ENCODE assay signal across 18 cellular contexts in genomic region chr3:50314342-50314741, GRCh38. TPM values are rescaled to one million over a fixed set of nuclear protein-coding genes. Genes with fewer than 3 reads are reported as not detected.
A peak's percentile ranks its signal among the peaks of the same experiment; 100 is the strongest.
DNase-seq lines count a peak whose midpoint lies in the region; ATAC-seq, FAIRE-seq and TF ChIP-seq lines count a peak whose summit lies in the region.
"Had no signal": no experiment of that assay in that cellular context is flagged by ENCODE, and none has a peak within 500 bp of the region (broad histone marks: within the 10 kb centered on the region; RNA-seq: fewer than 3 reads in every experiment).

No MANE protein-coding gene starts in this region.

- ATAC-seq in HepG2: no peak; the same call in 2 of the 3 replicates
- ATAC-seq in gastrocnemius medialis: peak; percentile 89 to 90
- ATAC-seq in HG03342 (IDR thresholded peaks at IDR 0.05; ENCODE audit: unreplicated experiment): no peak
- ATAC-seq in HG03521 (IDR thresholded peaks at IDR 0.05; ENCODE audit: unreplicated experiment): no peak
- no peak for ATAC-seq in GM21529 (IDR thresholded peaks at IDR 0.05; ENCODE audit: unreplicated experiment)

- peaks cover 14 to 37% (median 25%) of the 10 kb centered on the region in 4 donors for H3K4me1 Mint-ChIP-seq in CD4-positive, alpha-beta memory T cell

- H3K27me3 Mint-ChIP-seq in CD4-positive, alpha-beta memory T cell: no peaks in the 10 kb centered on the region

- TF ChIP-seq RAD21 in HepG2 (CRISPR knock-in tag; IDR thresholded peaks at IDR 0.05): no peak

- no peak for TF ChIP-seq EP300 in HepG2 (IDR thresholded peaks at IDR 0.05; ENCODE audit: low read depth in 2 of 2, low read length in 2 of 2)
- TF ChIP-seq EP300 in HepG2 (CRISPR knock-in tag; IDR thresholded peaks at IDR 0.05; ENCODE audit: borderline replicate concordance): no peak

- H3K79me2 ChIP-seq in HepG2 (ENCODE audit: insufficient read depth, low read length): peaks cover 10% of the 10 kb centered on the region

- no peak overlapping the region for H3K4me3 Mint-ChIP-seq in CD4-positive, alpha-beta memory T cell
- H3K4me3 Mint-ChIP-seq: T-helper 1 cell treated with Interleukin-12 subunit alpha and Interleukin-12 subunit beta and Interleukin-4 antibody, amounts not matched to agents 30 μg/mL and 1 μg/mL, for 36 hours had no signal

- H3K4me2 ChIP-seq in HepG2 (ENCODE audit: low read depth, low read length): no peak overlapping the region

- H3K27me3 ChIP-seq in CD4-positive, alpha-beta memory T cell (ENCODE audit: insufficient read depth, low read length): no peaks in the 10 kb centered on the region
- H3K27me3 ChIP-seq in HepG2 (ENCODE audit: control insufficient read depth in 1 of 2, insufficient read depth in 2 of 2, low read length in 2 of 2): no peaks in the 10 kb centered on the region
- H3K27me3 ChIP-seq in gastrocnemius medialis: no peaks in the 10 kb centered on the region
- H3K27me3 ChIP-seq: right lobe of liver, SJSA1 had no signal

- H3K27ac ChIP-seq in CD4-positive, alpha-beta memory T cell (ENCODE audit: low read depth, low read length): no peak overlapping the region
- H3K27ac ChIP-seq in RWPE1 (peak overlapping the region; percentile 97), HepG2 (ENCODE audit: extremely low read length, insufficient read depth, low read length) (peak overlapping the region; percentile 27), gastrocnemius medialis (peak overlapping the region; percentile 50 to 79 (median 56))
- H3K27ac ChIP-seq: GM23248, right lobe of liver, SJSA1 had no signal

- TF ChIP-seq POLR2A in HepG2 (IDR thresholded peaks at IDR 0.05; ENCODE audit: insufficient read depth in 1 of 2, low read depth in 2 of 2, low read length in 2 of 2) (no peak), gastrocnemius medialis (IDR thresholded peaks at IDR 0.05) (no peak)

- no peak overlapping the region for H2AFZ ChIP-seq in HepG2 (ENCODE audit: low read length)
- H2AFZ ChIP-seq: GM23248 had no signal

- H3K36me3 ChIP-seq in CD4-positive, alpha-beta memory T cell (ENCODE audit: insufficient read depth, low read length): no peaks in the 10 kb centered on the region
- H3K36me3 ChIP-seq in HepG2 (replicated peaks in 1 of 2; ENCODE audit: control insufficient read depth in 1 of 2, insufficient read depth in 2 of 2, low read length in 2 of 2) (peaks cover 16 to 29% of the 10 kb centered on the region in 2 experiments), gastrocnemius medialis (peaks cover 0 to 20% of the 10 kb centered on the region in 2 donors)

- H3K9me3 ChIP-seq in CD4-positive, alpha-beta memory T cell (ENCODE audit: control insufficient read depth in 1 of 2, low read length in 2 of 2): no peaks in the 10 kb centered on the region
- H3K9me3 ChIP-seq in HepG2 (ENCODE audit: low read length): no peaks in the 10 kb centered on the region
- H3K9me3 ChIP-seq in gastrocnemius medialis: no peaks in the 10 kb centered on the region
- H3K9me3 ChIP-seq: right lobe of liver, SJSA1 had no signal

- no TSS peak for BruUV-seq in HepG2 (replicated peaks; lab: Mats Ljungman, UMichigan)

- no peak for FAIRE-seq in HepG2 (lab: Jason Lieb, UNC)
- FAIRE-seq: GM12892, GM19239 had no signal

- intact Hi-C loops in CD4-positive, alpha-beta memory T cell (cut with micrococcal nuclease): no loop called here
- intact Hi-C loops in HepG2 (cut with micrococcal nuclease; ENCODE audit: unreplicated experiment): no loop called here
- intact Hi-C loops in gastrocnemius medialis (cut with DNase I; ENCODE audit: low total_unique reads): no loop called here

- H3K4me3 ChIP-seq in CD4-positive, alpha-beta memory T cell (ENCODE audit: low read length in 2 of 2): no peak overlapping the region
- H3K4me3 ChIP-seq in HepG2 (replicated peaks in 1 of 3; ENCODE audit: insufficient read depth in 1 of 3, low read depth in 2 of 3, low read length in 3 of 3) (no peak overlapping the region), gastrocnemius medialis (no peak overlapping the region)
- H3K4me3 ChIP-seq: GM23248, right lobe of liver, SJSA1 had no signal

- in situ Hi-C loops in HepG2 (cut with HindIII; ENCODE audit: extremely low pct_ligation_motif_present, low pct_unique_long_range_greater_than_20kb): no loop called here
- in situ Hi-C loops in gastrocnemius medialis (cut with MboI; ENCODE audit: low sequenced_read_pairs in 4 of 4): no loop called here

- H3K9me3 Mint-ChIP-seq in CD4-positive, alpha-beta memory T cell: no peaks in the 10 kb centered on the region
- H3K9me3 Mint-ChIP-seq: T-helper 1 cell treated with Interleukin-12 subunit alpha and Interleukin-12 subunit beta and Interleukin-4 antibody, amounts not matched to agents 30 μg/mL and 1 μg/mL, for 36 hours had no signal

- no peaks in the 10 kb centered on the region for H4K20me1 ChIP-seq in HepG2 (ENCODE audit: insufficient read depth, low read length)

- TF ChIP-seq CTCF in RWPE1 (conservative IDR thresholded peaks at IDR 0.05; ENCODE audit: low read depth): no peak
- no peak for TF ChIP-seq CTCF in HepG2 (CRISPR knock-in tag; IDR thresholded peaks at IDR 0.05)
- no peak for TF ChIP-seq CTCF in gastrocnemius medialis (IDR thresholded peaks at IDR 0.05 in 4 of 5, conservative IDR thresholded peaks at IDR 0.05 in 1 of 5)

- peak overlapping the region in 5 of 7 donors; percentile 29 to 86 (median 60) for H3K27ac Mint-ChIP-seq in CD4-positive, alpha-beta memory T cell

- CTCF ChIA-PET in CD4-positive, alpha-beta memory T cell (lab: Charles Lee; ENCODE audit: partially characterized antibody): interaction anchor here (1.1 to 4.4 kb wide), 4 partner anchors 14 to 68 kb away, joined by 3 to 21 read pairs (median 5); partner anchors contain the start of genes HYAL3, NAA80 and TUSC2
- CTCF ChIA-PET in RWPE1 (lab: Yijun Ruan, JAX): no interaction called here
- CTCF ChIA-PET in HepG2 (lab: Yijun Ruan, JAX; ENCODE audit: low intra/inter-chr PET ratio, low total read pairs): no interaction called here

- WGBS in HepG2 (ENCODE audit: low lambda C conversion rate): 85% methylated on average over 3 of the region's 3 CpGs

- H3K9ac ChIP-seq in HepG2 (ENCODE audit: insufficient read depth, low read depth, low read length): no peak overlapping the region
- H3K9ac ChIP-seq: GM23248 had no signal

- POLR2A ChIA-PET in CD4-positive, alpha-beta memory T cell (lab: Charles Lee; ENCODE audit: partially characterized antibody): interaction anchor here (1.1 to 14.4 kb wide), 7 partner anchors 8 to 78 kb away, joined by 3 to 144 read pairs (median 6); partner anchors contain the start of genes HYAL2, HYAL3, IFRD2 and NAA80
- POLR2A ChIA-PET in RWPE1 (lab: Yijun Ruan, JAX; ENCODE audit: low non-redundant PET): no interaction called here
- POLR2A ChIA-PET in HepG2 (lab: Yijun Ruan, JAX): interaction anchor here (0.8 to 13.0 kb wide), 5 partner anchors 14 to 111 kb away, joined by 3 to 222 read pairs (median 3); partner anchors contain the start of genes GNAI2, HYAL1, HYAL3 and LSMEM2

- H3K36me3 Mint-ChIP-seq in CD4-positive, alpha-beta memory T cell: peaks cover 0 to 2% of the 10 kb centered on the region in 2 donors

- H3K4me1 ChIP-seq in CD4-positive, alpha-beta memory T cell (ENCODE audit: insufficient read depth, low read length): peaks cover 28% of the 10 kb centered on the region
- H3K4me1 ChIP-seq in HepG2 (ENCODE audit: insufficient read depth, low read length) (peaks cover 42% of the 10 kb centered on the region), gastrocnemius medialis (peaks cover 39 to 40% of the 10 kb centered on the region in 2 donors)

- DNase-seq in CD4-positive, alpha-beta memory T cell: no peak
- DNase-seq in RWPE1 (ENCODE audit: low spot score) (no peak), HepG2 (ENCODE audit: low spot score) (no peak), gastrocnemius medialis (peak in 1 of 2 donors; percentile 67), NCI-H82 treated with DMSO at 0.1 percent for 48 hours (lab: John Stamatoyannopoulos, UW; ENCODE audit: unreplicated experiment) (no peak)
- DNase-seq: activated CD4-positive, alpha-beta T cell treated with anti-CD3 and anti-CD28 coated beads, Interleukin-2, amount 50 U/mL, for 4 hours; activated gamma-delta T cell; DND-41; GM23248; NCI-H1694 treated with DMSO at 0.1 percent for 48 hours; right lobe of liver had no signal

RNA-seq across cellular contexts. Expression of gene HYAL2, which starts 8.2 kb away (rescaled TPM):
- total RNA-seq in CD4-positive, alpha-beta memory T cell: 1 to 10 TPM; 3.7 to 4.0 TPM
- polyA plus RNA-seq in CD4-positive, alpha-beta memory T cell: 10 to 100 TPM; 10.3 to 12.3 TPM
- total RNA-seq in HepG2 (2016; rRNA removed; fragmentation: Illumina TruSeq; extraction: Trizol) (40.9 and 76.2 TPM in 2 replicates), gastrocnemius medialis (10 to 100 TPM; 47.0 to 69.8 (median 65.4) TPM)
- total RNA-seq in HepG2 (2016; cell fraction: cytosol; rRNA removed; fragmentation: Illumina TruSeq; extraction: Trizol; ENCODE audit: low read depth): 33.8 and 45.1 TPM in 2 replicates
- 38.5 and 74.2 TPM in 2 replicates for total RNA-seq in HepG2 (2016; cell fraction: insoluble cytoplasmic fraction; rRNA removed; fragmentation: Illumina TruSeq; extraction: Trizol)
- total RNA-seq in HepG2 (2016; cell fraction: membrane; rRNA removed; fragmentation: Illumina TruSeq; extraction: Trizol): 60.8 and 76.3 TPM in 2 replicates
- 56.5 and 69.1 TPM in 2 replicates for total RNA-seq in HepG2 (2016; cell fraction: nucleus; rRNA removed; fragmentation: Illumina TruSeq; extraction: Trizol)
- 102 and 144 TPM in 2 replicates for polyA plus RNA-seq in HepG2 (2011; rRNA removed)
- polyA plus RNA-seq in HepG2 (2011; cell fraction: cytosol; rRNA removed): 110 and 154 TPM in 2 replicates
- polyA plus RNA-seq in HepG2 (2011; cell fraction: nucleus; rRNA removed): 94.8 and 103 TPM in 2 replicates
- 37.6 and 45.4 TPM in 2 replicates for polyA plus RNA-seq in HepG2 (2012)
- 32.1 and 39.0 TPM in 2 replicates for polyA plus RNA-seq in HepG2 (2016; cell fraction: cytosol; fragmentation: Illumina TruSeq; extraction: Trizol; ENCODE audit: low read depth)
- 33.6 and 35.3 TPM in 2 replicates for polyA plus RNA-seq in HepG2 (2016; cell fraction: insoluble cytoplasmic fraction; fragmentation: Illumina TruSeq; extraction: Trizol; ENCODE audit: low read depth)
- polyA plus RNA-seq in HepG2 (2016; cell fraction: membrane; fragmentation: Illumina TruSeq; extraction: Trizol; ENCODE audit: low read depth): 47.1 and 53.3 TPM in 2 replicates
- 84.1 and 84.7 TPM in 2 replicates for polyA plus RNA-seq in HepG2 (2016; cell fraction: nucleus; fragmentation: Illumina TruSeq; extraction: Trizol; ENCODE audit: insufficient read depth, low read depth)
- polyA minus RNA-seq in HepG2 (2011; rRNA and poly(A)+ RNA removed; ENCODE audit: low replicate concordance): 83.3 and 236 TPM in 2 replicates
- polyA minus RNA-seq in HepG2 (2011; cell fraction: cytosol; rRNA and poly(A)+ RNA removed): 38.1 and 40.4 TPM in 2 replicates
- polyA minus RNA-seq in HepG2 (2011; cell fraction: nucleus; rRNA and poly(A)+ RNA removed): 37.0 and 41.7 TPM in 2 replicates

RNA-seq across cellular contexts. Expression of gene HYAL1, which starts 11.0 kb away (rescaled TPM):
- under 1 TPM; 0.38 to 0.50 TPM for total RNA-seq in CD4-positive, alpha-beta memory T cell
- polyA plus RNA-seq in CD4-positive, alpha-beta memory T cell: under 1 TPM; 0.09 to 0.20 TPM
- total RNA-seq in HepG2 (2016; rRNA removed; fragmentation: Illumina TruSeq; extraction: Trizol) (50.5 and 76.5 TPM in 2 replicates), gastrocnemius medialis (10 to 100 TPM in 2 of 4 donors, 1 to 10 TPM in 2; 3.6 to 14.6 (median 9.1) TPM)
- total RNA-seq in HepG2 (2016; cell fraction: cytosol; rRNA removed; fragmentation: Illumina TruSeq; extraction: Trizol; ENCODE audit: low read depth): 15.2 and 15.4 TPM in 2 replicates
- total RNA-seq in HepG2 (2016; cell fraction: insoluble cytoplasmic fraction; rRNA removed; fragmentation: Illumina TruSeq; extraction: Trizol): 49.7 and 78.4 TPM in 2 replicates
- 36.1 and 38.7 TPM in 2 replicates for total RNA-seq in HepG2 (2016; cell fraction: membrane; rRNA removed; fragmentation: Illumina TruSeq; extraction: Trizol)
- total RNA-seq in HepG2 (2016; cell fraction: nucleus; rRNA removed; fragmentation: Illumina TruSeq; extraction: Trizol): 65.9 and 70.6 TPM in 2 replicates
- polyA plus RNA-seq in HepG2 (2011; rRNA removed): 193 and 218 TPM in 2 replicates
- polyA plus RNA-seq in HepG2 (2011; cell fraction: cytosol; rRNA removed): 153 and 171 TPM in 2 replicates
- 132 and 137 TPM in 2 replicates for polyA plus RNA-seq in HepG2 (2011; cell fraction: nucleus; rRNA removed)
- polyA plus RNA-seq in HepG2 (2012): 82.6 and 84.8 TPM in 2 replicates
- 15.0 TPM in 2 replicates for polyA plus RNA-seq in HepG2 (2016; cell fraction: cytosol; fragmentation: Illumina TruSeq; extraction: Trizol; ENCODE audit: low read depth)
- polyA plus RNA-seq in HepG2 (2016; cell fraction: insoluble cytoplasmic fraction; fragmentation: Illumina TruSeq; extraction: Trizol; ENCODE audit: low read depth): 57.3 and 58.6 TPM in 2 replicates
- 31.8 and 34.0 TPM in 2 replicates for polyA plus RNA-seq in HepG2 (2016; cell fraction: membrane; fragmentation: Illumina TruSeq; extraction: Trizol; ENCODE audit: low read depth)
- 111 and 117 TPM in 2 replicates for polyA plus RNA-seq in HepG2 (2016; cell fraction: nucleus; fragmentation: Illumina TruSeq; extraction: Trizol; ENCODE audit: insufficient read depth, low read depth)
- polyA minus RNA-seq in HepG2 (2011; rRNA and poly(A)+ RNA removed; ENCODE audit: low replicate concordance): 71.5 and 300 TPM in 2 replicates
- 89.0 and 90.5 TPM in 2 replicates for polyA minus RNA-seq in HepG2 (2011; cell fraction: cytosol; rRNA and poly(A)+ RNA removed)
- 34.9 and 47.4 TPM in 2 replicates for polyA minus RNA-seq in HepG2 (2011; cell fraction: nucleus; rRNA and poly(A)+ RNA removed)
- total RNA-seq: GM23248 had no signal

RNA-seq across cellular contexts. Expression of gene TUSC2, which starts 13.7 kb away (rescaled TPM):
- 10 to 100 TPM; 25.3 to 30.0 TPM for total RNA-seq in CD4-positive, alpha-beta memory T cell
- polyA plus RNA-seq in CD4-positive, alpha-beta memory T cell: 10 to 100 TPM; 45.1 to 45.9 TPM
- total RNA-seq in HepG2 (2016; rRNA removed; fragmentation: Illumina TruSeq; extraction: Trizol) (35.9 and 36.7 TPM in 2 replicates), gastrocnemius medialis (10 to 100 TPM; 38.5 to 72.7 (median 51.5) TPM)
- total RNA-seq in HepG2 (2016; cell fraction: cytosol; rRNA removed; fragmentation: Illumina TruSeq; extraction: Trizol; ENCODE audit: low read depth): 71.2 and 71.5 TPM in 2 replicates
- total RNA-seq in HepG2 (2016; cell fraction: insoluble cytoplasmic fraction; rRNA removed; fragmentation: Illumina TruSeq; extraction: Trizol): 33.2 and 36.7 TPM in 2 replicates
- 83.6 and 94.5 TPM in 2 replicates for total RNA-seq in HepG2 (2016; cell fraction: membrane; rRNA removed; fragmentation: Illumina TruSeq; extraction: Trizol)
- 16.6 and 17.7 TPM in 2 replicates for total RNA-seq in HepG2 (2016; cell fraction: nucleus; rRNA removed; fragmentation: Illumina TruSeq; extraction: Trizol)
- polyA plus RNA-seq in HepG2 (2011; rRNA removed): 38.5 and 39.1 TPM in 2 replicates
- 42.4 and 45.2 TPM in 2 replicates for polyA plus RNA-seq in HepG2 (2011; cell fraction: cytosol; rRNA removed)
- polyA plus RNA-seq in HepG2 (2011; cell fraction: nucleus; rRNA removed): 12.4 and 16.2 TPM in 2 replicates
- polyA plus RNA-seq in HepG2 (2012): 15.6 and 21.1 TPM in 2 replicates
- 124 and 125 TPM in 2 replicates for polyA plus RNA-seq in HepG2 (2016; cell fraction: cytosol; fragmentation: Illumina TruSeq; extraction: Trizol; ENCODE audit: low read depth)
- 51.0 and 54.1 TPM in 2 replicates for polyA plus RNA-seq in HepG2 (2016; cell fraction: insoluble cytoplasmic fraction; fragmentation: Illumina TruSeq; extraction: Trizol; ENCODE audit: low read depth)
- polyA plus RNA-seq in HepG2 (2016; cell fraction: membrane; fragmentation: Illumina TruSeq; extraction: Trizol; ENCODE audit: low read depth): 95.2 and 102 TPM in 2 replicates
- polyA plus RNA-seq in HepG2 (2016; cell fraction: nucleus; fragmentation: Illumina TruSeq; extraction: Trizol; ENCODE audit: insufficient read depth, low read depth): 42.2 and 43.7 TPM in 2 replicates
- 25.7 and 41.9 TPM in 2 replicates for polyA minus RNA-seq in HepG2 (2011; rRNA and poly(A)+ RNA removed; ENCODE audit: low replicate concordance)
- polyA minus RNA-seq in HepG2 (2011; cell fraction: cytosol; rRNA and poly(A)+ RNA removed): 7.9 and 8.1 TPM in 2 replicates
- 5.0 and 5.5 TPM in 2 replicates for polyA minus RNA-seq in HepG2 (2011; cell fraction: nucleus; rRNA and poly(A)+ RNA removed)

RNA-seq across cellular contexts. Expression of gene HYAL3, which starts 15.1 kb away (rescaled TPM):
- 1 to 10 TPM; 5.1 to 5.4 TPM for total RNA-seq in CD4-positive, alpha-beta memory T cell
- 1 to 10 TPM; 4.4 to 7.1 TPM for polyA plus RNA-seq in CD4-positive, alpha-beta memory T cell
- total RNA-seq in HepG2 (2016; rRNA removed; fragmentation: Illumina TruSeq; extraction: Trizol): 5.5 and 5.9 TPM in 2 replicates
- 3.1 and 4.0 TPM in 2 replicates for total RNA-seq in HepG2 (2016; cell fraction: cytosol; rRNA removed; fragmentation: Illumina TruSeq; extraction: Trizol; ENCODE audit: low read depth)
- total RNA-seq in HepG2 (2016; cell fraction: insoluble cytoplasmic fraction; rRNA removed; fragmentation: Illumina TruSeq; extraction: Trizol): 4.8 and 6.5 TPM in 2 replicates
- total RNA-seq in HepG2 (2016; cell fraction: membrane; rRNA removed; fragmentation: Illumina TruSeq; extraction: Trizol): 4.7 and 5.3 TPM in 2 replicates
- 4.6 and 5.5 TPM in 2 replicates for total RNA-seq in HepG2 (2016; cell fraction: nucleus; rRNA removed; fragmentation: Illumina TruSeq; extraction: Trizol)
- 10.4 and 12.9 TPM in 2 replicates for polyA plus RNA-seq in HepG2 (2011; rRNA removed)
- 10.7 and 17.4 TPM in 2 replicates for polyA plus RNA-seq in HepG2 (2011; cell fraction: cytosol; rRNA removed)
- 24.5 and 24.6 TPM in 2 replicates for polyA plus RNA-seq in HepG2 (2011; cell fraction: nucleus; rRNA removed)
- 2.2 and 2.5 TPM in 2 replicates for polyA plus RNA-seq in HepG2 (2012)
- polyA plus RNA-seq in HepG2 (2016; cell fraction: cytosol; fragmentation: Illumina TruSeq; extraction: Trizol; ENCODE audit: low read depth): 2.8 and 4.1 TPM in 2 replicates
- polyA plus RNA-seq in HepG2 (2016; cell fraction: insoluble cytoplasmic fraction; fragmentation: Illumina TruSeq; extraction: Trizol; ENCODE audit: low read depth): 6.1 and 9.3 TPM in 2 replicates
- 6.6 and 7.3 TPM in 2 replicates for polyA plus RNA-seq in HepG2 (2016; cell fraction: membrane; fragmentation: Illumina TruSeq; extraction: Trizol; ENCODE audit: low read depth)
- polyA plus RNA-seq in HepG2 (2016; cell fraction: nucleus; fragmentation: Illumina TruSeq; extraction: Trizol; ENCODE audit: insufficient read depth, low read depth): 9.7 and 11.4 TPM in 2 replicates
- 24.0 and 60.6 TPM in 2 replicates for polyA minus RNA-seq in HepG2 (2011; rRNA and poly(A)+ RNA removed; ENCODE audit: low replicate concordance)
- 5.2 and 5.5 TPM in 2 replicates for polyA minus RNA-seq in HepG2 (2011; cell fraction: cytosol; rRNA and poly(A)+ RNA removed)
- polyA minus RNA-seq in HepG2 (2011; cell fraction: nucleus; rRNA and poly(A)+ RNA removed): 5.8 and 7.0 TPM in 2 replicates
- 1 to 10 TPM in 3 of 4 donors, not detected in 1; 1.1 to 2.3 (median 1.2) TPM for total RNA-seq in gastrocnemius medialis

RNA-seq across cellular contexts. Expression of gene NAA80, which starts 15.1 kb away (rescaled TPM):
- total RNA-seq in CD4-positive, alpha-beta memory T cell: 10 to 100 TPM; 33.1 to 33.7 TPM
- 10 to 100 TPM; 16.7 to 30.3 TPM for polyA plus RNA-seq in CD4-positive, alpha-beta memory T cell
- total RNA-seq in HepG2 (2016; rRNA removed; fragmentation: Illumina TruSeq; extraction: Trizol): 1.5 and 3.4 TPM in 2 replicates
- 1.2 and 1.4 TPM in 2 replicates for total RNA-seq in HepG2 (2016; cell fraction: cytosol; rRNA removed; fragmentation: Illumina TruSeq; extraction: Trizol; ENCODE audit: low read depth)
- 1.9 and 4.5 TPM in 2 replicates for total RNA-seq in HepG2 (2016; cell fraction: insoluble cytoplasmic fraction; rRNA removed; fragmentation: Illumina TruSeq; extraction: Trizol)
- total RNA-seq in HepG2 (2016; cell fraction: membrane; rRNA removed; fragmentation: Illumina TruSeq; extraction: Trizol): 1.7 and 3.0 TPM in 2 replicates
- total RNA-seq in HepG2 (2016; cell fraction: nucleus; rRNA removed; fragmentation: Illumina TruSeq; extraction: Trizol): 6.5 and 6.8 TPM in 2 replicates
- 8.7 and 13.1 TPM in 2 replicates for polyA plus RNA-seq in HepG2 (2011; rRNA removed)
- polyA plus RNA-seq in HepG2 (2011; cell fraction: cytosol; rRNA removed): 3.4 and 5.0 TPM in 2 replicates
- polyA plus RNA-seq in HepG2 (2011; cell fraction: nucleus; rRNA removed): 46.7 and 51.7 TPM in 2 replicates
- polyA plus RNA-seq in HepG2 (2012): 5.2 and 6.1 TPM in 2 replicates
- polyA plus RNA-seq in HepG2 (2016; cell fraction: cytosol; fragmentation: Illumina TruSeq; extraction: Trizol; ENCODE audit: low read depth): 2.4 and 3.7 TPM in 2 replicates
- 4.3 and 5.4 TPM in 2 replicates for polyA plus RNA-seq in HepG2 (2016; cell fraction: insoluble cytoplasmic fraction; fragmentation: Illumina TruSeq; extraction: Trizol; ENCODE audit: low read depth)
- polyA plus RNA-seq in HepG2 (2016; cell fraction: membrane; fragmentation: Illumina TruSeq; extraction: Trizol; ENCODE audit: low read depth): 5.1 and 5.3 TPM in 2 replicates
- 23.1 and 24.6 TPM in 2 replicates for polyA plus RNA-seq in HepG2 (2016; cell fraction: nucleus; fragmentation: Illumina TruSeq; extraction: Trizol; ENCODE audit: insufficient read depth, low read depth)
- polyA minus RNA-seq in HepG2 (2011; rRNA and poly(A)+ RNA removed; ENCODE audit: low replicate concordance): 20.9 and 56.7 TPM in 2 replicates
- polyA minus RNA-seq in HepG2 (2011; cell fraction: cytosol; rRNA and poly(A)+ RNA removed): 2.0 and 2.9 TPM in 2 replicates
- polyA minus RNA-seq in HepG2 (2011; cell fraction: nucleus; rRNA and poly(A)+ RNA removed): 15.7 and 16.0 TPM in 2 replicates
- total RNA-seq in gastrocnemius medialis: 10 to 100 TPM; 12.5 to 22.1 (median 14.8) TPM

Comparison
In these comparisons a context has a peak if more than half of its experiments do, and no peak if none do; other contexts are left out.
1. ATAC-seq: peak in gastrocnemius medialis (2 of 2); none in HepG2 (single experiment), HG03342 (single experiment), HG03521 (single experiment) and GM21529 (single experiment).
2. RNA of gene HYAL2, which starts 8.2 kb away (total RNA-seq): 33.8 to 76.3 TPM in HepG2 and 47.0 to 69.8 TPM in gastrocnemius medialis; 3.7 to 4.0 TPM in CD4-positive, alpha-beta memory T cell; every median in the first group is over 4 times any median in the second.